In the genomic region with DNA sequence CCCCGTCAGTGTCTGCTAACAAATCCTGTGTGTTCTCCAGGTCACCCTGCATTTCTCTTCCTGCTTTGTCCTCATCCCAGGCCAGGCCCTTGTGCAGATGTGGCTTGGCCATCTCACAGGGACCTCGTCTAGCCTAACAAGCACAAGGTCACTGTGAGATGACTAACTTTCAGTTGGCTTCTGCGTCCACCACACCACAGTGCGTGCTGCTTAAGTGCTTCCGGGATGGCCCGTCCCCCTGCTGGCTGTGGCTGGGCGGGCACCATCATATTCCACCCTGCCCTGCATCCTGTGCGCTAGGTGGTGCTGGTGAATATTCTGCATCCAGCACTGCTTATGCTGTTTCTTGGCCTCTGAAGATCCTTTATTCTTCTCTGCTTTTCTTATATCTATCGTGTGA, we compare ENCODE assay signal across 8 cellular contexts. TPM values are rescaled to one million over a fixed set of nuclear protein-coding genes. Genes with fewer than 3 reads are reported as not detected.
A peak's percentile ranks its signal among the peaks of the same experiment; 100 is the strongest.
DNase-seq lines count a peak whose midpoint lies in the region; ATAC-seq and TF ChIP-seq lines count a peak whose summit lies in the region.

No MANE protein-coding gene starts in this region.

- peaks cover 3% of the 10 kb centered on the region for H3K9me3 Mint-ChIP-seq in glutamatergic neuron (ENCODE audit: unreplicated experiment)

- no peak overlapping the region for H3K4me3 Mint-ChIP-seq in glutamatergic neuron (ENCODE audit: unreplicated experiment)

- no peaks in the 10 kb centered on the region for H3K9me3 ChIP-seq in cardiac muscle cell (ENCODE audit: low read depth)
- H3K9me3 ChIP-seq in transverse colon: no peaks in the 10 kb centered on the region
- H3K9me3 ChIP-seq in aorta (ENCODE audit: control insufficient read depth, low read length): no peaks in the 10 kb centered on the region

- TF ChIP-seq POLR2A in transverse colon (IDR thresholded peaks at IDR 0.05): no peak

- ATAC-seq in left ventricle myocardium superior (no peak), HG02759 (IDR thresholded peaks at IDR 0.05; ENCODE audit: unreplicated experiment) (no peak), aorta (ENCODE audit: low FRiP score) (no peak)

- DNase-seq in cardiac muscle cell (ENCODE audit: low read depth in 1 of 2, low spot score in 1 of 2) (peak in 1 of 2 donors; percentile 59), left ventricle myocardium superior (no peak), RPMI8226 (peak; percentile 9), glutamatergic neuron (peak; percentile 48), transverse colon (peak; percentile 10), aorta (no peak), occipital lobe (lab: John Stamatoyannopoulos, UW) (no peak)

- TF ChIP-seq EP300 in transverse colon (IDR thresholded peaks at IDR 0.05; ENCODE audit: low read depth): no peak

- no peaks in the 10 kb centered on the region for H3K27me3 ChIP-seq in cardiac muscle cell
- no peaks in the 10 kb centered on the region for H3K27me3 ChIP-seq in transverse colon
- no peaks in the 10 kb centered on the region for H3K27me3 ChIP-seq in aorta (ENCODE audit: control insufficient read depth in 1 of 2, insufficient read depth in 2 of 2, low read length in 1 of 2)

- H3K4me3 ChIP-seq in cardiac muscle cell: no peak overlapping the region
- H3K4me3 ChIP-seq in transverse colon: no peak overlapping the region
- H3K4me3 ChIP-seq in aorta (ENCODE audit: low read length in 2 of 2): no peak overlapping the region

- no peaks in the 10 kb centered on the region for H3K36me3 Mint-ChIP-seq in glutamatergic neuron (ENCODE audit: unreplicated experiment)

- no peaks in the 10 kb centered on the region for H3K27me3 Mint-ChIP-seq in glutamatergic neuron (ENCODE audit: unreplicated experiment)

- H3K27ac Mint-ChIP-seq in glutamatergic neuron (ENCODE audit: unreplicated experiment): no peak overlapping the region

- TF ChIP-seq CTCF in cardiac muscle cell (IDR thresholded peaks at IDR 0.05; ENCODE audit: low read depth, low read length) (peak; percentile 41), glutamatergic neuron (IDR thresholded peaks at IDR 0.05; ENCODE audit: partially characterized antibody, unreplicated experiment) (peak; percentile 55), transverse colon (IDR thresholded peaks at IDR 0.05) (peak; percentile 14 to 40 (median 31))

- H3K4me1 ChIP-seq in cardiac muscle cell (ENCODE audit: low read depth): peaks cover 33% of the 10 kb centered on the region
- H3K4me1 ChIP-seq in transverse colon: peaks cover 0 to 4% (median 0%) of the 10 kb centered on the region in 4 donors
- no peaks in the 10 kb centered on the region for H3K4me1 ChIP-seq in aorta (ENCODE audit: control insufficient read depth in 1 of 2, insufficient read depth in 2 of 2, low read length in 2 of 2)

- H3K4me1 Mint-ChIP-seq in glutamatergic neuron (ENCODE audit: low read depth, unreplicated experiment): peaks cover 17% of the 10 kb centered on the region

- in situ Hi-C loops in transverse colon (cut with MboI; ENCODE audit: low pct_ligation_motif_present in 1 of 4, low pct_unique_long_range_greater_than_20kb in 1 of 4, low sequenced_read_pairs in 3 of 4): no loop called here

- H3K36me3 ChIP-seq in cardiac muscle cell: peaks cover 10% of the 10 kb centered on the region
- H3K36me3 ChIP-seq in transverse colon: no peaks in the 10 kb centered on the region
- H3K36me3 ChIP-seq in aorta (ENCODE audit: control insufficient read depth in 1 of 2, insufficient read depth in 2 of 2, low read length in 1 of 2): no peaks in the 10 kb centered on the region

- 60 to 87% methylated on average over 1 to 9 of the region's 9 CpGs for WGBS in transverse colon (ENCODE audit: low coverage in 1 of 2), 2 donors
- 70 to 79% methylated on average over 9 of the region's 9 CpGs for WGBS in aorta, 2 donors

- intact Hi-C loops in left ventricle myocardium superior (cut with micrococcal nuclease) (no loop called here), transverse colon (cut with DNase I; ENCODE audit: low total_unique reads) (no loop called here), aorta (cut with DNase I) (loop anchor here in 1 of 2 donors (5.0 kb wide), 1 partner anchor 36 kb away; the partner anchor contains the start of gene RBBP7)

- H3K27ac ChIP-seq in cardiac muscle cell (peak overlapping the region; percentile 11), transverse colon (no peak overlapping the region), aorta (ENCODE audit: low read depth in 1 of 2, low read length in 2 of 2) (no peak overlapping the region)

RNA-seq across cellular contexts. Expression of gene RBBP7, which starts 33.8 kb away (rescaled TPM):
- total RNA-seq in cardiac muscle cell (176 and 231 TPM in 2 replicates), left ventricle myocardium superior (113 TPM), glutamatergic neuron (ENCODE audit: unreplicated experiment) (79.2 TPM), transverse colon (10 to 100 TPM; 32.2 to 67.4 (median 55.2) TPM), aorta (10 to 100 TPM; 89.4 to 97.5 TPM), occipital lobe (60.8 TPM)
- polyA plus RNA-seq in cardiac muscle cell (448 and 459 TPM in 2 replicates), aorta (100 to 1,000 TPM in 1 of 2 donors, 10 to 100 TPM in 1; 66.9 to 159 TPM)

RNA-seq across cellular contexts. Expression of gene TXLNG, which starts 50.1 kb away (rescaled TPM):
- total RNA-seq in cardiac muscle cell (10.0 and 16.8 TPM in 2 replicates), left ventricle myocardium superior (6.0 TPM), glutamatergic neuron (ENCODE audit: unreplicated experiment) (10.4 TPM), transverse colon (10 to 100 TPM in 2 of 4 donors, 1 to 10 TPM in 2; 3.4 to 24.7 (median 12.4) TPM), aorta (10 to 100 TPM in 1 of 2 donors, 1 to 10 TPM in 1; 9.4 to 11.8 TPM), occipital lobe (13.1 TPM)
- polyA plus RNA-seq in cardiac muscle cell (12.4 and 16.0 TPM in 2 replicates), aorta (10 to 100 TPM in 1 of 2 donors, 1 to 10 TPM in 1; 3.6 to 11.2 TPM)

Comparison
In these comparisons a context has a peak if more than half of its experiments do, and no peak if none do; other contexts are left out.
1. DNase-seq: peak in RPMI8226 (single experiment), glutamatergic neuron (single experiment) and transverse colon (single experiment); none in left ventricle myocardium superior (single experiment), aorta (0 of 2) and occipital lobe (single experiment).
2. Peak in every context shown above with its lines, with median percentiles within 50 percentile points of each other: CTCF ChIP-seq.